In genomic region chr19:12365372-12366162, GRCh38 we compare ENCODE assay signal across 8 cellular contexts.
DNase-seq lines count a peak whose midpoint lies in the region; ATAC-seq and TF ChIP-seq lines count a peak whose summit lies in the region.

ZNF442 (minus strand) TSS chr19:12365683; CDS start chr19:12363631, 2,052 bp downstream.

- in situ Hi-C loops in GM13977 (cut with MboI; ENCODE audit: low pct_unique_long_range_greater_than_20kb, low sequenced_read_pairs, unreplicated experiment) = no loop called here

- DNase-seq in GM13977 (ENCODE audit: low spot score) (peak; percentile 97), NCI-H2171 (lab: John Stamatoyannopoulos, UW) (peak; percentile 70), cerebellar nuclear complex (lab: John Stamatoyannopoulos, UW) (peak; percentile 92 to 98), islet precursor cell (peak; percentile 98), NCI-H1694 treated with DMSO at 0.1 percent for 48 hours (lab: John Stamatoyannopoulos, UW) (no peak)
- DNase-seq in activated CD4-positive, CD25-positive, alpha-beta regulatory T cell treated with anti-CD3 and anti-CD28 coated beads, Interleukin-2, amount 50 U/mL, for 72 hours = peak; percentile 74
- peak; percentile 80 for DNase-seq in stimulated activated CD4-positive, alpha-beta T cell treated with anti-CD3 and anti-CD28 coated beads, Interleukin-12 subunit alpha, Interleukin-12 subunit beta, amount 100 ng/mL, for 4 hours

- ATAC-seq in HG02885 (IDR thresholded peaks at IDR 0.05; ENCODE audit: poor library complexity, unreplicated experiment) = peak; percentile 60

- peak; percentile 48 for TF ChIP-seq CTCF in GM13977 (IDR thresholded peaks at IDR 0.05; ENCODE audit: extremely low read depth, insufficient read depth, missing control alignments)
